Comparison of ENCODE assay signal across 1 cellular context in the genomic region with DNA sequence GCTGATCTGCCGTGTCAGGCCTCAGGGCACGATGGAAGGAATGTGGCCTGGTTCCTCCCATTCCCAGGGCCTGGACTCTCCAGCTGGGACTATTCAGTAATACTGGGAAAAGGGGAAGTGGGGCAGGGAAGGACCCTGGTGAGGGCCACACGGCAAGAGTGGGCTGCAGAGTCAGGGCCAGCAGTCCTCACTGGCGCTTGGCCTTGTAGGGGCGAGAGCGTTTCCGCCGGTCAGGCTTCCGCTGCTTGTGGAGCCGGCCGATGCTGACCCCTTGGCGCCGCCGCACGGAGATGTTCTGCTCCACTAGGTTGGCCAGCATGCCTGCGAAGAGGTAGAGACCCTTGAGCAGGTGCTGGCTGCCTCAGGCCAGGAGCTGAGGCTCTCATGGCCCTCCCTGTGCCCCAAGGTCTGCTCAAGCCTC.
TF ChIP-seq lines count a peak whose summit lies in the region.

No MANE protein-coding gene starts in this region.

TF ChIP-seq in IMR-90, 13 proteins besides CTCF, POLR2A, EP300 and RAD21:
- TF ChIP-seq, protein P1, sequence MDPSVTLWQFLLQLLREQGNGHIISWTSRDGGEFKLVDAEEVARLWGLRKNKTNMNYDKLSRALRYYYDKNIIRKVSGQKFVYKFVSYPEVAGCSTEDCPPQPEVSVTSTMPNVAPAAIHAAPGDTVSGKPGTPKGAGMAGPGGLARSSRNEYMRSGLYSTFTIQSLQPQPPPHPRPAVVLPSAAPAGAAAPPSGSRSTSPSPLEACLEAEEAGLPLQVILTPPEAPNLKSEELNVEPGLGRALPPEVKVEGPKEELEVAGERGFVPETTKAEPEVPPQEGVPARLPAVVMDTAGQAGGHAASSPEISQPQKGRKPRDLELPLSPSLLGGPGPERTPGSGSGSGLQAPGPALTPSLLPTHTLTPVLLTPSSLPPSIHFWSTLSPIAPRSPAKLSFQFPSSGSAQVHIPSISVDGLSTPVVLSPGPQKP (IDR thresholded peaks at IDR 0.05; ENCODE audit: borderline replicate concordance, low read depth, low read length), result no peak
- TF ChIP-seq MAZ (IDR thresholded peaks at IDR 0.05; ENCODE audit: borderline replicate concordance, low read depth, low read length), result no peak
- TF ChIP-seq, protein P2, sequence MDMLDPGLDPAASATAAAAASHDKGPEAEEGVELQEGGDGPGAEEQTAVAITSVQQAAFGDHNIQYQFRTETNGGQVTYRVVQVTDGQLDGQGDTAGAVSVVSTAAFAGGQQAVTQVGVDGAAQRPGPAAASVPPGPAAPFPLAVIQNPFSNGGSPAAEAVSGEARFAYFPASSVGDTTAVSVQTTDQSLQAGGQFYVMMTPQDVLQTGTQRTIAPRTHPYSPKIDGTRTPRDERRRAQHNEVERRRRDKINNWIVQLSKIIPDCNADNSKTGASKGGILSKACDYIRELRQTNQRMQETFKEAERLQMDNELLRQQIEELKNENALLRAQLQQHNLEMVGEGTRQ (IDR thresholded peaks at IDR 0.05; ENCODE audit: low read depth, low read length), result no peak
